Comparison of ENCODE assay signal across 8 cellular contexts in genomic region chr16:70251651-70252354, GRCh38. TPM values are rescaled to one million over a fixed set of nuclear protein-coding genes. Genes with fewer than 3 reads are reported as not detected.
DNase-seq lines count a peak whose midpoint lies in the region; ATAC-seq and TF ChIP-seq lines count a peak whose summit lies in the region.

EXOSC6 (minus strand) TSS chr16:70251940; CDS start chr16:70251900, 40 bp downstream.

- intact Hi-C loops in PC-9 (cut with micrococcal nuclease; ENCODE audit: unreplicated experiment), result no loop called here

- peak within 1 kb of the TSS; percentile 96 for H3K9ac ChIP-seq in DND-41 (ENCODE audit: low read depth, low read length)

- ATAC-seq in DND-41 (ENCODE audit: insufficient read depth, low read depth) (peak; percentile 94), GM21737 (IDR thresholded peaks at IDR 0.05; ENCODE audit: unreplicated experiment) (peak; percentile 89), esophagus mucosa (peak; percentile 96)

- H3K9me2 ChIP-seq in PC-9 (ENCODE audit: insufficient read depth), result no peaks in the 10 kb centered on the region

- TF ChIP-seq CTCF in DND-41 (IDR thresholded peaks at IDR 0.05; ENCODE audit: borderline replicate concordance, extremely low read depth, low read length, poor library complexity, severe bottlenecking) (peak; percentile 99), PC-9 (conservative IDR thresholded peaks at IDR 0.05) (peak; percentile 83)

- no peaks in the 10 kb centered on the region for H3K27me3 ChIP-seq in DND-41 (ENCODE audit: insufficient read depth, low read length, poor library complexity)
- H3K27me3 ChIP-seq in PC-9 (ENCODE audit: insufficient read depth, low read depth), result no peaks in the 10 kb centered on the region
- no peaks in the 10 kb centered on the region for H3K27me3 ChIP-seq in muscle layer of duodenum (ENCODE audit: low read depth, low read length)

- H3K79me2 ChIP-seq in DND-41 (ENCODE audit: insufficient read depth, low read length) (peaks cover 39% of the 10 kb centered on the region), PC-9 (ENCODE audit: low read depth) (peaks cover 37% of the 10 kb centered on the region)

- H3K4me2 ChIP-seq in DND-41 (ENCODE audit: insufficient read depth, low read length) (peak within 1 kb of the TSS; percentile 91), PC-9 (peak within 1 kb of the TSS; percentile 98)

- H3K36me3 ChIP-seq in DND-41 (ENCODE audit: insufficient read depth, low read length) (peaks cover 64% of the 10 kb centered on the region), PC-9 (ENCODE audit: low read depth) (peaks cover 25% of the 10 kb centered on the region), muscle layer of duodenum (ENCODE audit: control insufficient read depth in 1 of 2, insufficient read depth in 2 of 2, low read length in 2 of 2) (peaks cover 34 to 43% of the 10 kb centered on the region in 2 donors)

- DNase-seq in DND-41 (peak; percentile 94), KG1 (lab: John Stamatoyannopoulos, UW) (peak; percentile 92), PC-9 (peak; percentile 83 to 90)
- peak; percentile 90 for DNase-seq in activated T-cell treated with anti-CD3 and anti-CD28 coated beads, Interleukin-2, amount 50 U/mL, for 1 hour
- DNase-seq in stimulated activated CD8-positive, alpha-beta memory T cell treated with anti-CD3 and anti-CD28 coated beads, Interleukin-7, amount 100 ng/mL, for 24 hours (ENCODE audit: low read depth), result peak; percentile 81

- peak within 1 kb of the TSS; percentile 98 for H3K27ac ChIP-seq in DND-41 (ENCODE audit: low read length)
- H3K27ac ChIP-seq in PC-9, result peak within 1 kb of the TSS; percentile 67
- H3K27ac ChIP-seq in muscle layer of duodenum (ENCODE audit: low read length), result no peak within 1 kb of the TSS

- H2AFZ ChIP-seq in DND-41 (ENCODE audit: low read depth, low read length) (peak within 1 kb of the TSS; percentile 91), PC-9 (peak within 1 kb of the TSS; percentile 74; the same call in 1 of the 2 replicates)

- H3K9me3 ChIP-seq in DND-41 (ENCODE audit: insufficient read depth, low read length, severe bottlenecking), result no peaks in the 10 kb centered on the region
- H3K9me3 ChIP-seq in PC-9 (ENCODE audit: insufficient read depth, low read depth), result no peaks in the 10 kb centered on the region
- H3K9me3 ChIP-seq in muscle layer of duodenum (ENCODE audit: control insufficient read depth in 1 of 2, low read length in 2 of 2), result no peaks in the 10 kb centered on the region

- POLR2A ChIA-PET in PC-9 (lab: Charles Lee; ENCODE audit: unreplicated experiment), result no interaction called here

- H4K20me1 ChIP-seq in DND-41 (ENCODE audit: insufficient read depth, low read length), result peaks cover 44% of the 10 kb centered on the region
- peaks cover 44% of the 10 kb centered on the region for H4K20me1 ChIP-seq in PC-9 (ENCODE audit: insufficient read depth)

- no TSS peak for BruUV-seq in PC-9 (replicated peaks; lab: Mats Ljungman, UMichigan)

- H3K4me3 ChIP-seq in DND-41 (ENCODE audit: low read depth in 1 of 2, low read length in 2 of 2), result peak within 1 kb of the TSS; percentile 95 to 96
- peak within 1 kb of the TSS; percentile 96 for H3K4me3 ChIP-seq in PC-9
- peak within 1 kb of the TSS; percentile 65 to 89 for H3K4me3 ChIP-seq in muscle layer of duodenum (ENCODE audit: low read depth in 1 of 2, low read length in 2 of 2)

- H3K4me1 ChIP-seq in DND-41 (ENCODE audit: insufficient read depth, low read length) (peaks cover 27% of the 10 kb centered on the region), PC-9 (replicated peaks; ENCODE audit: insufficient read depth) (peaks cover 14% of the 10 kb centered on the region), muscle layer of duodenum (ENCODE audit: control insufficient read depth in 1 of 2, insufficient read depth in 2 of 2, low read length in 2 of 2) (peaks cover 0 to 24% of the 10 kb centered on the region in 2 donors)

- H3F3A ChIP-seq in PC-9 (ENCODE audit: insufficient read depth, low read depth), result peaks cover 44% of the 10 kb centered on the region

- CTCF ChIA-PET in PC-9 (lab: Charles Lee), result interaction anchor here (0.6 kb wide), 1 partner anchor 1528 kb away, joined by 8 read pairs; no protein-coding TSS in a partner anchor

RNA-seq across cellular contexts. Expression of gene EXOSC6, which starts in this region (rescaled TPM):
- total RNA-seq in PC-9 (2021), result 16.5 and 17.8 TPM in 2 replicates
- total RNA-seq in esophagus mucosa, result 15.1 TPM
